ENCODE assay signal across 27 cellular contexts in genomic region chr4:135244605-135245146, GRCh38.
DNase-seq lines count a peak whose midpoint lies in the region; ATAC-seq lines count a peak whose summit lies in the region.
"Had no signal": no experiment of that assay in that cellular context is flagged by ENCODE, and none has a peak within 500 bp of the region (broad histone marks: within the 10 kb centered on the region; RNA-seq: fewer than 3 reads in every experiment).

No MANE protein-coding gene starts in this region.

- no peaks in the 10 kb centered on the region for H3K27me3 ChIP-seq in adipocyte (replicated peaks; ENCODE audit: control insufficient read depth, insufficient read depth, low read length)
- H3K27me3 ChIP-seq: breast epithelium, esophagus muscularis mucosa, right atrium auricular region, thyroid gland had no signal

- H3K4me3 ChIP-seq in adipocyte (ENCODE audit: low read length) = no peak overlapping the region
- H3K4me3 ChIP-seq: breast epithelium, esophagus muscularis mucosa, left ventricle myocardium inferior, right atrium auricular region, thyroid gland had no signal

- no peak overlapping the region for H3K4me3 Mint-ChIP-seq in natural killer cell treated with Interleukin-12 subunit alpha and Interleukin-12 subunit beta and Interleukin-15 and Interleukin-18, amount 100 ng/mL, for 72 hours
- H3K4me3 Mint-ChIP-seq: activated CD8-positive, alpha-beta T cell treated with anti-CD3 and anti-CD28 coated beads for 36 hours; activated naive CD8-positive, alpha-beta T cell treated with anti-CD3 and anti-CD28 coated beads, Interleukin-2, amount 50 U/mL, for 24 hours; CD4-positive, alpha-beta T cell; endodermal cell; nephron; stimulated activated naive CD8-positive, alpha-beta T cell treated with anti-CD3 and anti-CD28 coated beads, Interleukin-15, Interleukin-2, amounts not matched to agents 100 ng/mL and 50 ng/mL, for 24 hours had no signal

- no peaks in the 10 kb centered on the region for H3K4me1 Mint-ChIP-seq in natural killer cell treated with Interleukin-12 subunit alpha and Interleukin-12 subunit beta and Interleukin-15 and Interleukin-18, amount 100 ng/mL, for 72 hours (ENCODE audit: low read depth in 2 of 2)
- H3K4me1 Mint-ChIP-seq: activated naive CD8-positive, alpha-beta T cell treated with anti-CD3 and anti-CD28 coated beads, Interleukin-2, amount 50 U/mL, for 24 hours had no signal

- DNase-seq in HS-27A (ENCODE audit: low read depth) = peak; percentile 64
- peak; percentile 55 for DNase-seq in adipocyte (ENCODE audit: low read depth)
- DNase-seq in iris pigment epithelial cell (ENCODE audit: low read depth) = peak; percentile 21
- no peak for DNase-seq in NCI-H146 (lab: John Stamatoyannopoulos, UW)
- no peak for DNase-seq in natural killer cell treated with Interleukin-12 subunit alpha and Interleukin-12 subunit beta and Interleukin-15 and Interleukin-18, amount 100 ng/mL, for 72 hours (ENCODE audit: low spot score)
- DNase-seq: activated CD4-positive, alpha-beta T cell treated with anti-CD3 and anti-CD28 coated beads for 1 hour; activated CD8-positive, alpha-beta T cell treated with anti-CD3 and anti-CD28 coated beads for 36 hours; activated gamma-delta T cell; activated naive CD8-positive, alpha-beta T cell treated with anti-CD3 and anti-CD28 coated beads, Interleukin-2, amount 50 U/mL, for 24 hours; activated T-cell treated with anti-CD3 and anti-CD28 coated beads for 4 hours; CD4-positive, alpha-beta T cell; endodermal cell; KBM-7; left ventricle myocardium inferior; NCI-H1436; NK-92 treated with Interleukin-12 subunit alpha and Interleukin-12 subunit beta, amount 100 ng/mL, for 24 hours; SIG-M5; T-helper 1 cell; thyroid gland had no signal

- H3K36me3 ChIP-seq in adipocyte (ENCODE audit: control insufficient read depth, insufficient read depth, low read length, severe bottlenecking) = no peaks in the 10 kb centered on the region
- H3K36me3 ChIP-seq: breast epithelium, esophagus muscularis mucosa, left ventricle myocardium inferior, right atrium auricular region, thyroid gland had no signal

- no peak overlapping the region for H3K27ac Mint-ChIP-seq in natural killer cell treated with Interleukin-12 subunit alpha and Interleukin-12 subunit beta and Interleukin-15 and Interleukin-18, amount 100 ng/mL, for 72 hours
- H3K27ac Mint-ChIP-seq: activated CD8-positive, alpha-beta T cell treated with anti-CD3 and anti-CD28 coated beads for 36 hours; activated naive CD8-positive, alpha-beta T cell treated with anti-CD3 and anti-CD28 coated beads, Interleukin-2, amount 50 U/mL, for 24 hours; CD4-positive, alpha-beta T cell; endodermal cell; stimulated activated naive CD8-positive, alpha-beta T cell treated with anti-CD3 and anti-CD28 coated beads, Interleukin-15, Interleukin-2, amounts not matched to agents 100 ng/mL and 50 ng/mL, for 24 hours had no signal

- ATAC-seq in GM18870 (IDR thresholded peaks at IDR 0.05; ENCODE audit: unreplicated experiment) (no peak), GM21737 (IDR thresholded peaks at IDR 0.05; ENCODE audit: unreplicated experiment) (no peak)
- no peak for ATAC-seq in natural killer cell treated with Interleukin-12 subunit alpha and Interleukin-12 subunit beta and Interleukin-15 and Interleukin-18, amount 100 ng/mL, for 72 hours
- ATAC-seq: activated CD8-positive, alpha-beta T cell treated with anti-CD3 and anti-CD28 coated beads for 36 hours; activated naive CD8-positive, alpha-beta T cell treated with anti-CD3 and anti-CD28 coated beads, Interleukin-2, amount 50 U/mL, for 24 hours had no signal

- H3K9ac ChIP-seq in adipocyte (ENCODE audit: low read length) = no peak overlapping the region
- H3K9ac ChIP-seq: parathyroid adenoma had no signal

- H3K27me3 Mint-ChIP-seq in natural killer cell treated with Interleukin-12 subunit alpha and Interleukin-12 subunit beta and Interleukin-15 and Interleukin-18, amount 100 ng/mL, for 72 hours = no peaks in the 10 kb centered on the region
- H3K27me3 Mint-ChIP-seq: activated CD8-positive, alpha-beta T cell treated with anti-CD3 and anti-CD28 coated beads for 36 hours; activated naive CD8-positive, alpha-beta T cell treated with anti-CD3 and anti-CD28 coated beads, Interleukin-2, amount 50 U/mL, for 24 hours; CD4-positive, alpha-beta T cell; stimulated activated naive CD8-positive, alpha-beta T cell treated with anti-CD3 and anti-CD28 coated beads, Interleukin-15, Interleukin-2, amounts not matched to agents 100 ng/mL and 50 ng/mL, for 24 hours had no signal

- H3K4me1 ChIP-seq in adipocyte (ENCODE audit: control insufficient read depth, insufficient read depth, low read length) = peaks cover 4% of the 10 kb centered on the region
- H3K4me1 ChIP-seq: breast epithelium, esophagus muscularis mucosa, left ventricle myocardium inferior, parathyroid adenoma, right atrium auricular region, thyroid gland had no signal

- no peaks in the 10 kb centered on the region for H3K9me3 ChIP-seq in adipocyte (ENCODE audit: control insufficient read depth, low read length)
- H3K9me3 ChIP-seq: breast epithelium, esophagus muscularis mucosa, left ventricle myocardium inferior, right atrium auricular region, thyroid gland had no signal

- H3K9me3 Mint-ChIP-seq in natural killer cell treated with Interleukin-12 subunit alpha and Interleukin-12 subunit beta and Interleukin-15 and Interleukin-18, amount 100 ng/mL, for 72 hours = peaks cover 10% of the 10 kb centered on the region
- H3K9me3 Mint-ChIP-seq: activated CD8-positive, alpha-beta T cell treated with anti-CD3 and anti-CD28 coated beads for 36 hours; activated naive CD8-positive, alpha-beta T cell treated with anti-CD3 and anti-CD28 coated beads, Interleukin-2, amount 50 U/mL, for 24 hours; CD4-positive, alpha-beta T cell; endodermal cell; nephron; stimulated activated naive CD8-positive, alpha-beta T cell treated with anti-CD3 and anti-CD28 coated beads, Interleukin-15, Interleukin-2, amounts not matched to agents 100 ng/mL and 50 ng/mL, for 24 hours had no signal

- no peaks in the 10 kb centered on the region for H3K36me3 Mint-ChIP-seq in natural killer cell treated with Interleukin-12 subunit alpha and Interleukin-12 subunit beta and Interleukin-15 and Interleukin-18, amount 100 ng/mL, for 72 hours

Comparison
In these comparisons a context has a peak if more than half of its experiments do, and no peak if none do; other contexts are left out.
1. DNase-seq: peak in HS-27A (single experiment), adipocyte (single experiment) and iris pigment epithelial cell (single experiment); none in NCI-H146 (single experiment) and natural killer cell treated with Interleukin-12 subunit alpha and Interleukin-12 subunit beta and Interleukin-15 and Interleukin-18, amount 100 ng/mL, for 72 hours (single experiment).